ENCODE assay signal across 22 cellular contexts in the genomic region with DNA sequence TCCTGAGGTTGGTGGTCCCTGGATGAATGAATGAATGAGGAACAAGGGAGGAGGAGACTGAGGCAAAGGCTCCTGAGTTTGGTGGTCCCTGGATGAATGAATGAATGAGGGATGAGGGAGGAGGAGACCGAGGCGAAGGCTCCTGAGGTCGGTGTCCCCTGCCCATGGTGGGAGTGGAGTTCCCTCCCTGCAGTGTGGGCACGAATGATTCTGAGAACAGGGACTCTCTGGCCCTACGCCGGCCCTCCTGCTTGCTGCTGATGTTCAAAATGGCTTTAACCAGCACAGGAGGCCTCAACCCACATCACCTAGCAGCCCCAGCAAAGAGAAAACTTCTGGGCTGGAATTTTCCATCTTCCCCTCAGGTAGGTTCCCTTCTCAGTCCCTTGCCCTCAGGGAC.
"Had no signal": no experiment of that assay in that cellular context is flagged by ENCODE, and none has a peak within 500 bp of the region (broad histone marks: within the 10 kb centered on the region; RNA-seq: fewer than 3 reads in every experiment).

No MANE protein-coding gene starts in this region.

- H3K36me3 Mint-ChIP-seq: immature natural killer cell, mesothelial cell of epicardium had no signal

- H3K27me3 Mint-ChIP-seq: effector memory CD8-positive, alpha-beta T cell had no signal

- DNase-seq: dermis blood vessel endothelial cell; dorsolateral prefrontal cortex; effector CD8-positive, alpha-beta T cell; effector memory CD8-positive, alpha-beta T cell; erythroblast; foreskin keratinocyte; heart left ventricle; hypothalamus; immature natural killer cell; left cardiac atrium; left lung; left ventricle myocardium superior; lower lobe of right lung; mesenchymal stem cell; mucosa of descending colon had no signal

- H3K9me3 Mint-ChIP-seq: endodermal cell had no signal

- H3K27ac Mint-ChIP-seq: effector memory CD8-positive, alpha-beta T cell; endodermal cell; immature natural killer cell; mesothelial cell of epicardium had no signal

- H3K4me3 ChIP-seq: coronary artery, dorsolateral prefrontal cortex, gastroesophageal sphincter, heart left ventricle, hepatocyte, left lung, lower lobe of right lung, mucosa of descending colon had no signal

- H3K4me1 Mint-ChIP-seq: endodermal cell, immature natural killer cell, mesothelial cell of epicardium had no signal

- H3K79me2 ChIP-seq: hepatocyte had no signal

- H3K36me3 ChIP-seq: gastroesophageal sphincter, heart left ventricle, left lung, lower lobe of right lung had no signal

- H3K4me2 ChIP-seq: hepatocyte had no signal

- H3K4me3 Mint-ChIP-seq: effector memory CD8-positive, alpha-beta T cell; endodermal cell; immature natural killer cell; mesothelial cell of epicardium had no signal

- ATAC-seq: effector memory CD8-positive, alpha-beta T cell; esophagus mucosa; foreskin keratinocyte; gastroesophageal sphincter; heart left ventricle; left cardiac atrium; left lung; left ventricle myocardium superior; lower lobe of right lung; mucosa of descending colon had no signal

- H3K27me3 ChIP-seq: dorsolateral prefrontal cortex, foreskin keratinocyte, heart left ventricle, hepatocyte, left lung had no signal

- H3K4me1 ChIP-seq: foreskin keratinocyte, gastroesophageal sphincter, heart left ventricle, left lung, lower lobe of right lung had no signal

- H3K27ac ChIP-seq: coronary artery, dorsolateral prefrontal cortex, epithelial cell of prostate, foreskin keratinocyte, gastroesophageal sphincter, heart left ventricle, hepatocyte, left lung, lower lobe of right lung had no signal

- H3K9me3 ChIP-seq: gastroesophageal sphincter, lower lobe of right lung had no signal

- H2AFZ ChIP-seq: hepatocyte had no signal
